In genomic region chr20:2773812-2774211, GRCh38 we compare ENCODE assay signal across 36 cellular contexts. TPM values are rescaled to one million over a fixed set of nuclear protein-coding genes. Genes with fewer than 3 reads are reported as not detected.
"Had no signal": no experiment of that assay in that cellular context is flagged by ENCODE, and none has a peak within 500 bp of the region (broad histone marks: within the 10 kb centered on the region; RNA-seq: fewer than 3 reads in every experiment).

No MANE protein-coding gene starts in this region.

- H3K36me3 ChIP-seq: adrenal gland, brain microvascular endothelial cell, breast epithelium had no signal

- H3K4me3 ChIP-seq: adrenal gland, body of pancreas, breast epithelium had no signal

- ATAC-seq: activated CD8-positive, alpha-beta memory T cell treated with anti-CD3 and anti-CD28 coated beads, Interleukin-2, amount 10 ng/mL, durations not matched to agents 7 days and 5 days; activated CD8-positive, alpha-beta T cell treated with anti-CD3 and anti-CD28 coated beads for 36 hours; activated naive CD4-positive, alpha-beta T cell treated with anti-CD3 and anti-CD28 coated beads, Interleukin-2, amount 50 U/mL, for 72 hours; activated T-cell treated with anti-CD3 and anti-CD28 coated beads, Interleukin-2, amount 50 U/mL, for 4 hours; activated T-cell treated with anti-CD3 and anti-CD28 coated beads, Interleukin-2, amount 50 U/mL, for 72 hours; activated T-helper 17 cell treated with anti-CD3 and anti-CD28 coated beads, Interleukin-2, amount 50 U/mL, for 72 hours; body of pancreas had no signal

- FAIRE-seq: astrocyte, TTC549 had no signal

- H3K27me3 ChIP-seq: body of pancreas, brain microvascular endothelial cell, breast epithelium had no signal

- H3K27ac ChIP-seq: adrenal gland, body of pancreas, brain microvascular endothelial cell, breast epithelium, VCaP had no signal

- DNase-seq: activated B cell treated with CpG ODN at 0.5 μM for 24 hours; activated CD4-positive, alpha-beta memory T cell treated with anti-CD3 and anti-CD28 coated beads for 36 hours; activated CD4-positive, alpha-beta T cell treated with anti-CD3 and anti-CD28 coated beads for 4 hours; activated CD4-positive, alpha-beta T cell treated with anti-CD3 and anti-CD28 coated beads, Interleukin-2, amount 10 ng/mL, durations not matched to agents 24 days and 14 days; activated CD4-positive, alpha-beta T cell treated with anti-CD3 and anti-CD28 coated beads, Interleukin-2, amount 50 U/mL, for 1 hour; activated CD4-positive, alpha-beta T cell treated with anti-CD3 and anti-CD28 coated beads, Interleukin-2, amount 50 U/mL, for 4 hours; activated CD8-positive, alpha-beta memory T cell treated with anti-CD3 and anti-CD28 coated beads, Interleukin-2, amount 10 ng/mL, durations not matched to agents 7 days and 5 days; activated CD8-positive, alpha-beta T cell treated with anti-CD3 and anti-CD28 coated beads for 36 hours; activated effector memory CD4-positive, alpha-beta T cell treated with anti-CD3 and anti-CD28 coated beads, Interleukin-2, amount 50 U/mL, for 16 hours; activated gamma-delta T cell treated with Interleukin-2 at 50 U/mL for 16 hours; activated naive CD4-positive, alpha-beta T cell; activated naive CD4-positive, alpha-beta T cell treated with anti-CD3 and anti-CD28 coated beads for 36 hours; activated naive CD4-positive, alpha-beta T cell treated with anti-CD3 and anti-CD28 coated beads, Interleukin-2, amount 50 U/mL, for 16 hours; activated naive CD8-positive, alpha-beta T cell treated with anti-CD3 and anti-CD28 coated beads for 36 hours; activated T-cell treated with anti-CD3 and anti-CD28 coated beads for 4 hours; activated T-cell treated with anti-CD3 and anti-CD28 coated beads, Interleukin-2, amount 50 U/mL, for 1 hour; activated T-cell treated with anti-CD3 and anti-CD28 coated beads, Interleukin-2, amount 50 U/mL, for 4 hours; activated T-cell treated with anti-CD3 and anti-CD28 coated beads, Interleukin-2, amount 50 U/mL, for 72 hours; adrenal gland; amniotic stem cell; aorta; body of pancreas; brain microvascular endothelial cell; central memory CD4-positive, alpha-beta T cell; T-helper 1 cell; T-helper 2 cell; T-helper 9 cell had no signal

- H3K9me3 ChIP-seq: body of pancreas, breast epithelium had no signal

- H3K4me1 ChIP-seq: adrenal gland, breast epithelium had no signal

RNA-seq across cellular contexts. Expression of gene C20orf141, which starts 41.0 kb away (rescaled TPM):
- total RNA-seq: activated B cell treated with CpG ODN at 0.5 μM for 24 hours; activated CD4-positive, alpha-beta memory T cell treated with anti-CD3 and anti-CD28 coated beads for 36 hours; activated CD4-positive, alpha-beta T cell treated with anti-CD3 and anti-CD28 coated beads, Interleukin-2, amount 10 ng/mL, durations not matched to agents 24 days and 14 days; activated CD8-positive, alpha-beta memory T cell treated with anti-CD3 and anti-CD28 coated beads, Interleukin-2, amount 10 ng/mL, durations not matched to agents 7 days and 5 days; activated CD8-positive, alpha-beta T cell treated with anti-CD3 and anti-CD28 coated beads for 36 hours; activated naive CD4-positive, alpha-beta T cell treated with anti-CD3 and anti-CD28 coated beads for 36 hours; activated naive CD4-positive, alpha-beta T cell treated with anti-CD3 and anti-CD28 coated beads, Interleukin-2, amount 50 U/mL, for 72 hours; activated naive CD8-positive, alpha-beta T cell treated with anti-CD3 and anti-CD28 coated beads for 36 hours; activated T-cell treated with anti-CD3 and anti-CD28 coated beads, Interleukin-2, amount 50 U/mL, for 4 hours; activated T-cell treated with anti-CD3 and anti-CD28 coated beads, Interleukin-2, amount 50 U/mL, for 72 hours; activated T-helper 1 cell treated with anti-CD3 and anti-CD28 coated beads, Interleukin-12 subunit alpha, Interleukin-12 subunit beta, Interleukin-2, Interleukin-4 antibody, amounts not matched to agents 30 ng/mL and 10 ng/mL and 1 ng/mL, durations not matched to agents 14 hours and 24 hours and 36 hours; activated T-helper 17 cell treated with anti-CD3 and anti-CD28 coated beads, Interleukin-2, amount 50 U/mL, for 72 hours; adrenal gland; aorta; astrocyte; body of pancreas; breast epithelium; cardiac septum; cerebellum had no signal
- polyA plus RNA-seq: aorta had no signal

RNA-seq across cellular contexts. Expression of gene TMEM239, which starts 42.4 kb away (rescaled TPM):
- total RNA-seq: activated B cell treated with CpG ODN at 0.5 μM for 24 hours; activated CD4-positive, alpha-beta memory T cell treated with anti-CD3 and anti-CD28 coated beads for 36 hours; activated CD4-positive, alpha-beta T cell treated with anti-CD3 and anti-CD28 coated beads, Interleukin-2, amount 10 ng/mL, durations not matched to agents 24 days and 14 days; activated CD8-positive, alpha-beta memory T cell treated with anti-CD3 and anti-CD28 coated beads, Interleukin-2, amount 10 ng/mL, durations not matched to agents 7 days and 5 days; activated CD8-positive, alpha-beta T cell treated with anti-CD3 and anti-CD28 coated beads for 36 hours; activated naive CD4-positive, alpha-beta T cell treated with anti-CD3 and anti-CD28 coated beads for 36 hours; activated naive CD4-positive, alpha-beta T cell treated with anti-CD3 and anti-CD28 coated beads, Interleukin-2, amount 50 U/mL, for 72 hours; activated naive CD8-positive, alpha-beta T cell treated with anti-CD3 and anti-CD28 coated beads for 36 hours; activated T-cell treated with anti-CD3 and anti-CD28 coated beads, Interleukin-2, amount 50 U/mL, for 4 hours; activated T-cell treated with anti-CD3 and anti-CD28 coated beads, Interleukin-2, amount 50 U/mL, for 72 hours; activated T-helper 1 cell treated with anti-CD3 and anti-CD28 coated beads, Interleukin-12 subunit alpha, Interleukin-12 subunit beta, Interleukin-2, Interleukin-4 antibody, amounts not matched to agents 30 ng/mL and 10 ng/mL and 1 ng/mL, durations not matched to agents 14 hours and 24 hours and 36 hours; activated T-helper 17 cell treated with anti-CD3 and anti-CD28 coated beads, Interleukin-2, amount 50 U/mL, for 72 hours; adrenal gland; aorta; astrocyte; body of pancreas; cardiac septum; cerebellum had no signal
- polyA plus RNA-seq: aorta had no signal
